In the genomic region with DNA sequence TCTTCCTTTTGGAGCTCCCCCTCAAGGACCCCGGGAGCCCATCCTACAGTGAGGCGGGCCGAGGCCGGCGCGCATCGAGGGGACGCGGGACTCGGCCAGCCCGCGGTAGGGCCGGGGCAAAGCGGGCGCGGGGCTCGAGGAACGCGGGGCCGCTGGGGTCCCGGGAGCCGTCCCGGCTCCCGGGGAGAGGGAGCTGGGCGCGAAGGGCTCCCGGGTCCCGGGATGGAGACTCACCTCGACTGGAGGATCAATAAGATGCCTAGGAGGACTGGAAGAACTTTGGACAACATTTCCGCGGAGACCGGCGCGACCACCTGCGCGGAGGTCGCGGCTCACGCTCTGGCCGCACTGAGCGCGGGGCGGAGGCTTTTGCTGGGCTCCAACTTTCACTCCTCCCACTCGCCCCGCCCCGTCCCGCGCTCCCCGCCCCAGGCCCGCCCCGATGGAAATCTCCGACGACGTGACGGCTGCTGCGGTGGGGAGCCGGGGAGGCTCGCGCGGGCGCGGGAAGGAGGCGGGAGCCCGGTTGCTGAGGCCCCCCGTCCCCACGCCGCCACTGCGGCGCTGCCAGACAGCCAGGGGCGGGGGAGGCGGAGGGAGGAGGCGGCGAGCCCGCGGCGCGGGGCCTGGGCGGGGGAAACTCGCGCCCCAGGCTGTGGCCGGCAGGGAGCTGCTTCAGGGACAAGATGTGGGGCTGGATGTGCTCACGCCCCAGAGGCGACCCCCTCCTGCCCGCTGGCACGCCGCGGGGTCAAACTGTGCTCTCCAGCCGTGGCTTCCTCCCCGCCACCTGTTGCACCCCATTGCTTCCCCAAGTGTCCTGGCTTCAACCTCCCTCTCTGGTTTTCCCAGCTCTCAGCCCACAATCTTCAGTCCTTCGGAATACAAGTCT, we compare ENCODE assay signal across 9 cellular contexts. TPM values are rescaled to one million over a fixed set of nuclear protein-coding genes. Genes with fewer than 3 reads are reported as not detected.
DNase-seq lines count a peak whose midpoint lies in the region; ATAC-seq, FAIRE-seq and TF ChIP-seq lines count a peak whose summit lies in the region.
"Had no signal": no experiment of that assay in that cellular context is flagged by ENCODE, and none has a peak within 500 bp of the region (broad histone marks: within the 10 kb centered on the region; RNA-seq: fewer than 3 reads in every experiment).

A gene with protein sequence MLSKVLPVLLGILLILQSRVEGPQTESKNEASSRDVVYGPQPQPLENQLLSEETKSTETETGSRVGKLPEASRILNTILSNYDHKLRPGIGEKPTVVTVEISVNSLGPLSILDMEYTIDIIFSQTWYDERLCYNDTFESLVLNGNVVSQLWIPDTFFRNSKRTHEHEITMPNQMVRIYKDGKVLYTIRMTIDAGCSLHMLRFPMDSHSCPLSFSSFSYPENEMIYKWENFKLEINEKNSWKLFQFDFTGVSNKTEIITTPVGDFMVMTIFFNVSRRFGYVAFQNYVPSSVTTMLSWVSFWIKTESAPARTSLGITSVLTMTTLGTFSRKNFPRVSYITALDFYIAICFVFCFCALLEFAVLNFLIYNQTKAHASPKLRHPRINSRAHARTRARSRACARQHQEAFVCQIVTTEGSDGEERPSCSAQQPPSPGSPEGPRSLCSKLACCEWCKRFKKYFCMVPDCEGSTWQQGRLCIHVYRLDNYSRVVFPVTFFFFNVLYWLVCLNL (minus strand): TSS at position 341 of the 892 bp plus-strand sequence. CDS start 51 bp downstream, at position 290.

- H3K9me3 ChIP-seq in A549 (no peaks in the 10 kb centered on the region), HUES6 (ENCODE audit: control insufficient read depth, insufficient read depth, low read depth, low read length) (peaks cover 16% of the 10 kb centered on the region; the same call in 1 of the 2 replicates), tibial nerve (no peaks in the 10 kb centered on the region)

- FAIRE-seq in A549 (lab: Jason Lieb, UNC) (no peak), GM12891 (lab: Jason Lieb, UNC) (no peak)
- FAIRE-seq: GM12878 had no signal

- peak within 1 kb of the TSS; percentile 98 for H3K4me2 ChIP-seq in A549

- peaks cover 0 to 1% of the 10 kb centered on the region in 2 donors for H3K9me3 Mint-ChIP-seq in effector memory CD8-positive, alpha-beta T cell

- peak within 1 kb of the TSS; percentile 96 to 97 for H3K27ac ChIP-seq in A549
- H3K27ac ChIP-seq in HUES6 (ENCODE audit: low read depth, low read length): no peak within 1 kb of the TSS
- peak within 1 kb of the TSS; percentile 36 to 79 (median 70) for H3K27ac ChIP-seq in tibial nerve

- TF ChIP-seq CTCF in A549 (IDR thresholded peaks at IDR 0.05) (no peak), tibial nerve (IDR thresholded peaks at IDR 0.05) (no peak)

- no peak within 1 kb of the TSS for H3K9ac ChIP-seq in HUES6 (ENCODE audit: low read length)

- H3K27me3 ChIP-seq in HUES6 (ENCODE audit: control insufficient read depth, insufficient read depth, low read length): peaks cover 62% of the 10 kb centered on the region
- no peaks in the 10 kb centered on the region for H3K27me3 ChIP-seq in tibial nerve

- no peak within 1 kb of the TSS for H3K4me3 Mint-ChIP-seq in effector memory CD8-positive, alpha-beta T cell

- H3K36me3 ChIP-seq in HUES6 (ENCODE audit: control insufficient read depth, insufficient read depth, low read length) (no peaks in the 10 kb centered on the region), tibial nerve (no peaks in the 10 kb centered on the region)

- WGBS in A549 (ENCODE audit: missing lambda C conversion rate): 2% methylated on average over 12 of the region's 90 CpGs
- WGBS in tibial nerve, 2 donors: 38% methylated on average over 73 of the region's 90 CpGs; no CpG with 5 or more reads in 1 of the 2 donors

- no peaks in the 10 kb centered on the region for H3K36me3 Mint-ChIP-seq in effector memory CD8-positive, alpha-beta T cell (ENCODE audit: insufficient read depth)

- H3K4me1 ChIP-seq in A549 (peaks cover 38% of the 10 kb centered on the region), HUES6 (ENCODE audit: control insufficient read depth, insufficient read depth, low read length) (peaks cover 19% of the 10 kb centered on the region), tibial nerve (peaks cover 0 to 12% (median 0%) of the 10 kb centered on the region in 4 donors)

- CTCF ChIA-PET in A549 (lab: Yijun Ruan, JAX): interaction anchor here (0.6 to 2.9 kb wide), 3 partner anchors 11 to 577 kb away, joined by 3 to 11 read pairs (median 3); no protein-coding TSS in a partner anchor

- peak within 1 kb of the TSS; percentile 76 for H3K4me3 ChIP-seq in A549
- peak within 1 kb of the TSS; percentile 53 for H3K4me3 ChIP-seq in HUES6 (ENCODE audit: low read depth, low read length)
- H3K4me3 ChIP-seq in tibial nerve: peak within 1 kb of the TSS; percentile 39 to 61 (median 51)
- H3K4me3 ChIP-seq: GM12878 had no signal

- peak; percentile 68 to 79; a peak in 5 of 6 replicates for ATAC-seq in A549
- ATAC-seq in effector memory CD8-positive, alpha-beta T cell (replicated peaks): no peak
- ATAC-seq: GM12878 had no signal

- H3K4me1 Mint-ChIP-seq in effector memory CD8-positive, alpha-beta T cell (ENCODE audit: low read depth in 2 of 2): no peaks in the 10 kb centered on the region

- POLR2A ChIA-PET in A549 (lab: Yijun Ruan, JAX): interaction anchor here (1.0 to 1.9 kb wide), 4 partner anchors 8 to 221 kb away, joined by 3 to 7 read pairs (median 6); no protein-coding TSS in a partner anchor

- H3K27me3 Mint-ChIP-seq in effector memory CD8-positive, alpha-beta T cell: peaks cover 0 to 10% of the 10 kb centered on the region in 2 donors

- 0 out of 5 replicates have a peak, but pooled peaks of 1 of the 2 experiments have one; percentile 14 for TF ChIP-seq RAD21 in A549 (conservative IDR thresholded peaks at IDR 0.05 in 1 of 2, IDR thresholded peaks at IDR 0.05 in 1 of 2)

- H3K27ac Mint-ChIP-seq in effector memory CD8-positive, alpha-beta T cell: no peak within 1 kb of the TSS

- DNase-seq in A549 (ENCODE audit: low read depth in 1 of 2, low spot score in 1 of 2): peak in 1 of 2 experiments; percentile 52
- no peak for DNase-seq in cerebellum (ENCODE audit: low spot score)
- peak; percentile 75 for DNase-seq in left kidney (ENCODE audit: low read depth, low spot score)
- peak; percentile 11 to 15 for DNase-seq in tibial nerve (ENCODE audit: low spot score in 2 of 2)
- no peak for DNase-seq in GM12891 (ENCODE audit: insufficient read length, low spot score)
- no peak for DNase-seq in effector memory CD8-positive, alpha-beta T cell
- DNase-seq in NCI-H1436 treated with DMSO at 0.1 percent for 48 hours (lab: John Stamatoyannopoulos, UW): no peak

- TF ChIP-seq POLR2A in A549 (IDR thresholded peaks at IDR 0.05; ENCODE audit: low read length) (peak; percentile 95), tibial nerve (IDR thresholded peaks at IDR 0.05) (peak in 1 of 2 donors; percentile 52), GM12891 (IDR thresholded peaks at IDR 0.05; ENCODE audit: low read depth, low read length) (no peak)

- TF ChIP-seq EP300 in A549 (IDR thresholded peaks at IDR 0.05): no peak
- TF ChIP-seq EP300 in tibial nerve (IDR thresholded peaks at IDR 0.05): peak in 1 of 2 donors; percentile 68

TF ChIP-seq in A549, 52 proteins besides CTCF, POLR2A, EP300 and RAD21 (continues in another document):
- TF ChIP-seq, protein P1, sequence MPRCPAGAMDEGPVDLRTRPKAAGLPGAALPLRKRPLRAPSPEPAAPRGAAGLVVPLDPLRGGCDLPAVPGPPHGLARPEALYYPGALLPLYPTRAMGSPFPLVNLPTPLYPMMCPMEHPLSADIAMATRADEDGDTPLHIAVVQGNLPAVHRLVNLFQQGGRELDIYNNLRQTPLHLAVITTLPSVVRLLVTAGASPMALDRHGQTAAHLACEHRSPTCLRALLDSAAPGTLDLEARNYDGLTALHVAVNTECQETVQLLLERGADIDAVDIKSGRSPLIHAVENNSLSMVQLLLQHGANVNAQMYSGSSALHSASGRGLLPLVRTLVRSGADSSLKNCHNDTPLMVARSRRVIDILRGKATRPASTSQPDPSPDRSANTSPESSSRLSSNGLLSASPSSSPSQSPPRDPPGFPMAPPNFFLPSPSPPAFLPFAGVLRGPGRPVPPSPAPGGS (IDR thresholded peaks at IDR 0.05): peak; percentile 83
- TF ChIP-seq, protein P2, sequence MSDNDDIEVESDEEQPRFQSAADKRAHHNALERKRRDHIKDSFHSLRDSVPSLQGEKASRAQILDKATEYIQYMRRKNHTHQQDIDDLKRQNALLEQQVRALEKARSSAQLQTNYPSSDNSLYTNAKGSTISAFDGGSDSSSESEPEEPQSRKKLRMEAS (IDR thresholded peaks at IDR 0.05): peak; percentile 3; the same call in 1 of the 2 replicates
- TF ChIP-seq MYC (IDR thresholded peaks at IDR 0.05; ENCODE audit: borderline replicate concordance, low read length) (no peak), PHF8 (IDR thresholded peaks at IDR 0.05; ENCODE audit: borderline replicate concordance, low read depth) (peak; percentile 50; the same call in 1 of the 2 replicates)

TF ChIP-seq in GM12891, 5 proteins besides CTCF, POLR2A, EP300 and RAD21:
- no peak for TF ChIP-seq POLR2AphosphoS5 (IDR thresholded peaks at IDR 0.05; ENCODE audit: low read depth, low read length)
- no peak for TF ChIP-seq SPI1 (IDR thresholded peaks at IDR 0.05; ENCODE audit: low read depth, low read length)
- TF ChIP-seq PAX5 (IDR thresholded peaks at IDR 0.05; ENCODE audit: insufficient read depth, low read length, severe bottlenecking): no peak
- TF ChIP-seq POU2F2 (IDR thresholded peaks at IDR 0.05; ENCODE audit: low read depth, low read length): no peak
- TF ChIP-seq TAF1 (IDR thresholded peaks at IDR 0.05; ENCODE audit: low read depth, low read length): no peak

RNA-seq across cellular contexts. Expression of the gene that starts here (rescaled TPM):
- polyA plus RNA-seq in A549 (2011; rRNA removed) (92.4 and 101 TPM in 2 replicates), A549 (2017; fragmentation: RNase III; extraction: RNeasy Plus Mini Kit Qiagen cat#74134 plus additional on column Dnase treatment) (60.7 to 80.3 TPM (median 64.0 TPM) in 3 replicates)
- polyA plus RNA-seq in A549 (2012; cell fraction: cytosol; rRNA removed): 32.2 and 52.7 TPM in 2 replicates
- polyA plus RNA-seq in A549 (2012; cell fraction: nucleus; rRNA removed): 165 and 309 TPM in 2 replicates
- 258 and 321 TPM in 2 replicates for polyA minus RNA-seq in A549 (2011; rRNA and poly(A)+ RNA removed)
- total RNA-seq in cerebellum (18.7 TPM), tibial nerve (10 to 100 TPM; 14.5 to 84.6 (median 41.4) TPM)
- not detected for polyA plus RNA-seq in GM12891 (2012; ENCODE audit: low read depth, missing spikeins)

Comparison
In these comparisons a context has a peak if more than half of its experiments do, and no peak if none do; other contexts are left out.
1. DNase-seq: peak in left kidney (single experiment) and tibial nerve (2 of 2); none in cerebellum (single experiment), GM12891 (single experiment), effector memory CD8-positive, alpha-beta T cell (0 of 3) and NCI-H1436 treated with DMSO at 0.1 percent for 48 hours (single experiment).
2. Peak in every context shown above with its lines, with median percentiles within 50 percentile points of each other: H3K4me3 ChIP-seq.